In the genomic region with DNA sequence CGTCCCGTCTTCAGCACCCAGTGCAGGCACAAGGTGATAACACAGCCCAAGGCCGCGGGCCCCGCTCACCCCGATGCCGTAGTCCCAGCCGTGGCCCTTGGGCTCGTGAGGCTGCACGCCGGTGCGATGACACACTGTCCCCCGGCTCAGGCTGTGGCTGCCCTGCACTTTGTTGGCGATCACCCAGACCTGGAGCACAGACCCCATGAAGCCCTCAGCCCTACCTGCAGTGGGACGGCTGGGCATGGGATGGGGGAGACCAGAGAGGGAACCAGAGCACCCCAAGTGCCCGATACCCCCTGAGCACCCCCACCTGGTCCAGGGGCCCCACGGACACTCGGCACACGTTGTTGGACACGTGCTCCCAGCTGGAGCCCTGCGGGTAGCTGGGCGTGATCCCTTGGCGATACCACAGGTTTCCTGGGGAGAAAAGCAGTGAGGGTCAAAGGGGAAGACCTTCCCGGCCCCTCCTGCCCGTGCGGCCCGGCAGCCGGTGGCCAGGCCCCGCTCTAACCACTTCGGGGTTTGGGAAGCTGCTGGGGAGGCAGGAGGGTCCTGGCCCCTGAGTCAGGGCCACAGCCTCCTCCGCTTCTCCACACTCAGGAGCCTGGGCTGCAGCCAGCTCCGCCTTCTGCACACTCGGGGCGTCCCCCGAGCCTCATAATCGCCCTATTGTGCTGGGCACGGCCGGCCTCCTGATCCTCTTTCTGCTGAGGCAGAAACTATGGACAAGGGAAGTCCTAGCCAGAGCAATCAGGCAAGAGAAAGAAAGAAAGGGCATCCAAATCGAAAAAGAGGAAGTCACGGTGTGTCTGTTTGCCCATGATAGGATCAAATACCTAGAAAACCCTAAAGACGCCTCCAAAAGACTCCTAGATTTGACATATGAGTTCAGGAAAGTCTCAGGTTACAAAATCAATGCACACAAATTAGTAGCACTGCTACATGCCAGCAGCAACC, we compare ENCODE assay signal across 12 cellular contexts. TPM values are rescaled to one million over a fixed set of nuclear protein-coding genes. Genes with fewer than 3 reads are reported as not detected.
DNase-seq lines count a peak whose midpoint lies in the region; ATAC-seq and TF ChIP-seq lines count a peak whose summit lies in the region.
"Had no signal": no experiment of that assay in that cellular context is flagged by ENCODE, and none has a peak within 500 bp of the region (broad histone marks: within the 10 kb centered on the region; RNA-seq: fewer than 3 reads in every experiment).

No MANE protein-coding gene starts in this region.

- no peaks in the 10 kb centered on the region for H3K27me3 Mint-ChIP-seq in neural crest cell (ENCODE audit: low read depth)
- H3K27me3 Mint-ChIP-seq: activated CD8-positive, alpha-beta memory T cell treated with anti-CD3 and anti-CD28 coated beads, Interleukin-2, amount 10 ng/mL, durations not matched to agents 7 days and 5 days had no signal

- TF ChIP-seq POLR2A in body of pancreas (IDR thresholded peaks at IDR 0.05) (no peak), uterus (IDR thresholded peaks at IDR 0.05) (no peak)

- DNase-seq in D341Med (ENCODE audit: low spot score) (peak; percentile 36), NCI-H2107 (lab: John Stamatoyannopoulos, UW) (peak; percentile 30), body of pancreas (peak; percentile 58 to 71 (median 64)), neural crest cell (ENCODE audit: low read depth, low spot score) (peak; percentile 40), RPMI8226 (no peak), uterus (no peak)
- DNase-seq: activated CD8-positive, alpha-beta memory T cell treated with anti-CD3 and anti-CD28 coated beads, Interleukin-2, amount 10 ng/mL, durations not matched to agents 7 days and 5 days; thyroid gland had no signal

- H3K4me3 ChIP-seq in body of pancreas = no peak overlapping the region
- no peak overlapping the region for H3K4me3 ChIP-seq in uterus
- H3K4me3 ChIP-seq: psoas muscle, thyroid gland had no signal

- H3K4me1 ChIP-seq in body of pancreas = peaks cover 53% of the 10 kb centered on the region
- no peaks in the 10 kb centered on the region for H3K4me1 ChIP-seq in uterus
- H3K4me1 ChIP-seq: psoas muscle, thyroid gland had no signal

- intact Hi-C loops in body of pancreas (cut with DNase I) (no loop called here), uterus (cut with DNase I; ENCODE audit: low total_unique reads) (no loop called here)

- H3K27me3 ChIP-seq in body of pancreas (no peaks in the 10 kb centered on the region), uterus (no peaks in the 10 kb centered on the region)
- H3K27me3 ChIP-seq: thyroid gland had no signal

- H3K27ac ChIP-seq in body of pancreas (peak overlapping the region; percentile 65 to 98 (median 96)), uterus (no peak overlapping the region)
- H3K27ac ChIP-seq: psoas muscle, thyroid gland had no signal

- H3K36me3 Mint-ChIP-seq in neural crest cell (ENCODE audit: low read depth) = peaks cover 7% of the 10 kb centered on the region

- H3K9me3 ChIP-seq in body of pancreas (no peaks in the 10 kb centered on the region), uterus (no peaks in the 10 kb centered on the region)
- H3K9me3 ChIP-seq: psoas muscle, thyroid gland had no signal

- H3K4me1 Mint-ChIP-seq in neural crest cell = peaks cover 13% of the 10 kb centered on the region

- no peak for TF ChIP-seq CTCF in body of pancreas (IDR thresholded peaks at IDR 0.05)
- TF ChIP-seq CTCF in neural crest cell (conservative IDR thresholded peaks at IDR 0.05) = no peak
- TF ChIP-seq CTCF in uterus (IDR thresholded peaks at IDR 0.05) = no peak

- no peak overlapping the region for H3K27ac Mint-ChIP-seq in neural crest cell (ENCODE audit: unreplicated experiment)

- peak overlapping the region; percentile 47 for H3K4me3 Mint-ChIP-seq in neural crest cell
- H3K4me3 Mint-ChIP-seq: activated CD8-positive, alpha-beta memory T cell treated with anti-CD3 and anti-CD28 coated beads, Interleukin-2, amount 10 ng/mL, durations not matched to agents 7 days and 5 days had no signal

- H3K9me3 Mint-ChIP-seq in neural crest cell = no peaks in the 10 kb centered on the region

- 16 to 24% methylated on average over 10 to 41 of the region's 41 CpGs for WGBS in body of pancreas, 2 donors

- H3K36me3 ChIP-seq in body of pancreas (replicated peaks in 1 of 2; ENCODE audit: insufficient read depth in 1 of 2, low read depth in 2 of 2) (peaks cover 0 to 5% of the 10 kb centered on the region in 2 donors), uterus (no peaks in the 10 kb centered on the region)

- ATAC-seq in body of pancreas (no peak), HG02798 (IDR thresholded peaks at IDR 0.05; ENCODE audit: poor library complexity, unreplicated experiment) (no peak), GM18502 (IDR thresholded peaks at IDR 0.05; ENCODE audit: poor library complexity, unreplicated experiment) (no peak)
- ATAC-seq: activated CD8-positive, alpha-beta memory T cell treated with anti-CD3 and anti-CD28 coated beads, Interleukin-2, amount 10 ng/mL, durations not matched to agents 7 days and 5 days; HCT116; psoas muscle had no signal

RNA-seq across cellular contexts. Expression of gene BHLHA15, which starts 6.7 kb away (rescaled TPM):
- 100 to 1,000 TPM; 247 to 584 TPM for total RNA-seq in body of pancreas
- not detected in 2 replicates for total RNA-seq in neural crest cell
- total RNA-seq in uterus = 1 to 10 TPM in 1 of 4 donors, under 1 TPM in 1, not detected in 2; 0.41 to 1.6 TPM
- total RNA-seq: psoas muscle had no signal

RNA-seq across cellular contexts. Expression of gene TECPR1, which starts 34.1 kb away (rescaled TPM):
- total RNA-seq in body of pancreas (10 to 100 TPM; 19.7 to 28.3 TPM), neural crest cell (30.3 and 35.2 TPM in 2 replicates), uterus (10 to 100 TPM in 2 of 4 donors, 1 to 10 TPM in 2; 3.1 to 52.6 (median 16.7) TPM)

Comparison
In these comparisons a context has a peak if more than half of its experiments do, and no peak if none do; other contexts are left out.
1. DNase-seq: peak in D341Med (single experiment), NCI-H2107 (single experiment), body of pancreas (4 of 4) and neural crest cell (single experiment); none in RPMI8226 (single experiment) and uterus (0 of 2).
2. H3K27ac ChIP-seq: peak in body of pancreas (4 of 4); none in uterus (0 of 2).
3. RNA of gene BHLHA15, which starts 6.7 kb away (total RNA-seq): 247 to 584 TPM in body of pancreas; 0.41 to 1.6 TPM in uterus and not detected in neural crest cell; every median in the first group is over 10 times any median in the second.